In the genomic region with DNA sequence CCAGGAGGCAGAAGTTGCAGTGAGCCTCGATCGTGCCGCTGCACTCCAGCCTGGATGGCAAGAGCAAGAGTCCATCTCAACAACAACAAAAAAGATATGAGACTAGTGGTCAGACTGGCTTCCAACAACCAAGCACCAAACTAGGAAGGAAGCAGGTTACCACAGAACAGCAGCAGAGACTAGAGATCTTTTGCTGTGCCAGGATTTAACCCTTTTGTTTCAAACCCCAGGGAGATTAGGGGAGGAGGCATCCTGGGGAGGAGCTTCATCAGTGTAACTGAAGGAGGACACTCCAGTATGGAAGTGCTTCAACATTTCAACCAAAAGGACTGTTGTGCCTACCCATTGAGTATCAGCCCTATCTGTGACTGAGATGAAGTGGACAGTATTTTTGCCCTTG, we compare ENCODE assay signal across 1 cellular context.
TF ChIP-seq lines count a peak whose summit lies in the region.

No MANE protein-coding gene starts in this region.

TF ChIP-seq in WTC11, 78 proteins besides CTCF, POLR2A, EP300 and RAD21 (continued from another document):
- TF ChIP-seq, protein P1, sequence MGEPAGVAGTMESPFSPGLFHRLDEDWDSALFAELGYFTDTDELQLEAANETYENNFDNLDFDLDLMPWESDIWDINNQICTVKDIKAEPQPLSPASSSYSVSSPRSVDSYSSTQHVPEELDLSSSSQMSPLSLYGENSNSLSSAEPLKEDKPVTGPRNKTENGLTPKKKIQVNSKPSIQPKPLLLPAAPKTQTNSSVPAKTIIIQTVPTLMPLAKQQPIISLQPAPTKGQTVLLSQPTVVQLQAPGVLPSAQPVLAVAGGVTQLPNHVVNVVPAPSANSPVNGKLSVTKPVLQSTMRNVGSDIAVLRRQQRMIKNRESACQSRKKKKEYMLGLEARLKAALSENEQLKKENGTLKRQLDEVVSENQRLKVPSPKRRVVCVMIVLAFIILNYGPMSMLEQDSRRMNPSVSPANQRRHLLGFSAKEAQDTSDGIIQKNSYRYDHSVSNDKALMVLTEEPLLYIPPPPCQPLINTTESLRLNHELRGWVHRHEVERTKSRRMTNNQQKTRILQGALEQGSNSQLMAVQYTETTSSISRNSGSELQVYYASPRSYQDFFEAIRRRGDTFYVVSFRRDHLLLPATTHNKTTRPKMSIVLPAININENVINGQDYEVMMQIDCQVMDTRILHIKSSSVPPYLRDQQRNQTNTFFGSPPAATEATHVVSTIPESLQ (CRISPR knock-in tag; IDR thresholded peaks at IDR 0.05): no peak
- TF ChIP-seq CREM (CRISPR knock-in tag; IDR thresholded peaks at IDR 0.05) (no peak), ZNF232 (CRISPR knock-in tag; IDR thresholded peaks at IDR 0.05) (no peak), JAZF1 (CRISPR knock-in tag; IDR thresholded peaks at IDR 0.05) (no peak), FOXJ3 (CRISPR knock-in tag; IDR thresholded peaks at IDR 0.05; ENCODE audit: borderline replicate concordance) (no peak)
- TF ChIP-seq, protein P2, sequence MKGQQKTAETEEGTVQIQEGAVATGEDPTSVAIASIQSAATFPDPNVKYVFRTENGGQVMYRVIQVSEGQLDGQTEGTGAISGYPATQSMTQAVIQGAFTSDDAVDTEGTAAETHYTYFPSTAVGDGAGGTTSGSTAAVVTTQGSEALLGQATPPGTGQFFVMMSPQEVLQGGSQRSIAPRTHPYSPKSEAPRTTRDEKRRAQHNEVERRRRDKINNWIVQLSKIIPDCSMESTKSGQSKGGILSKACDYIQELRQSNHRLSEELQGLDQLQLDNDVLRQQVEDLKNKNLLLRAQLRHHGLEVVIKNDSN (CRISPR knock-in tag; IDR thresholded peaks at IDR 0.05): no peak
